Comparison of ENCODE assay signal across 23 cellular contexts in genomic region chr3:14154242-14154641, GRCh38. TPM values are rescaled to one million over a fixed set of nuclear protein-coding genes. Genes with fewer than 3 reads are reported as not detected.
DNase-seq lines count a peak whose midpoint lies in the region.
"Had no signal": no experiment of that assay in that cellular context is flagged by ENCODE, and none has a peak within 500 bp of the region (broad histone marks: within the 10 kb centered on the region; RNA-seq: fewer than 3 reads in every experiment).

No MANE protein-coding gene starts in this region.

- H3K9me3 ChIP-seq in BLaER1 treated with 17β-estradiol and CSF1 and Interleukin-3, amounts not matched to agents 10 nM and 100 nM (replicated peaks in 1 of 11): no peaks in the 10 kb centered on the region
- no peaks in the 10 kb centered on the region for H3K9me3 ChIP-seq in CD4-positive, alpha-beta memory T cell (ENCODE audit: control insufficient read depth in 1 of 2, low read length in 2 of 2)
- H3K9me3 ChIP-seq: A549, HAP-1, Peyer's patch had no signal

- DNase-seq in CD4-positive, alpha-beta memory T cell: no peak
- DNase-seq in lung microvascular endothelial cell (ENCODE audit: low read depth in 2 of 2): peak; percentile 44 to 50
- DNase-seq in SIG-M5 (lab: John Stamatoyannopoulos, UW): no peak
- no peak for DNase-seq in NCI-H1417 (lab: John Stamatoyannopoulos, UW)
- no peak for DNase-seq in midbrain (lab: John Stamatoyannopoulos, UW)
- no peak for DNase-seq in NCI-H2171 (lab: John Stamatoyannopoulos, UW)
- DNase-seq: Calu3; CD4-positive, alpha-beta T cell; DMS153; NCI-H1105 treated with DMSO at 0.1 percent for 48 hours; NCI-H1694; NCI-H2081; NCI-H2171 treated with DMSO at 0.1 percent for 48 hours; NCI-H446; NCI-H526; Peyer's patch had no signal

- peak overlapping the region in 1 of 11 experiments; percentile 55; a peak in 1 of 22 replicates for H3K27ac ChIP-seq in BLaER1 treated with 17β-estradiol and CSF1 and Interleukin-3, amounts not matched to agents 10 nM and 100 nM
- no peak overlapping the region for H3K27ac ChIP-seq in CD4-positive, alpha-beta memory T cell (ENCODE audit: low read depth, low read length)
- H3K27ac ChIP-seq: A549, Peyer's patch had no signal

- H3K9me3 Mint-ChIP-seq in CD4-positive, alpha-beta memory T cell: no peaks in the 10 kb centered on the region
- no peaks in the 10 kb centered on the region for H3K9me3 Mint-ChIP-seq in dendritic cell treated with granulocyte-macrophage colony-stimulating factor and Interleukin-4, amounts not matched to agents 40 ng/mL and 50 ng/mL, for 4 days
- H3K9me3 Mint-ChIP-seq: CD4-positive, alpha-beta T cell; GM23338; IgD-negative memory B cell had no signal

- H3K27ac Mint-ChIP-seq in CD4-positive, alpha-beta memory T cell: peak overlapping the region in 6 of 7 donors; percentile 4 to 92 (median 32)
- peak overlapping the region; percentile 74 for H3K27ac Mint-ChIP-seq in dendritic cell treated with granulocyte-macrophage colony-stimulating factor and Interleukin-4, amounts not matched to agents 40 ng/mL and 50 ng/mL, for 4 days
- H3K27ac Mint-ChIP-seq: B cell; CD4-positive, alpha-beta T cell; GM23338 had no signal

- intact Hi-C loops in CD4-positive, alpha-beta memory T cell (cut with micrococcal nuclease): no loop called here
- intact Hi-C loops in dendritic cell treated with granulocyte-macrophage colony-stimulating factor and Interleukin-4, amounts not matched to agents 40 ng/mL and 50 ng/mL, for 4 days (cut with micrococcal nuclease): no loop called here

- H3K4me3 ChIP-seq in BLaER1 treated with 17β-estradiol and CSF1 and Interleukin-3, amounts not matched to agents 10 nM and 100 nM: no peak overlapping the region
- H3K4me3 ChIP-seq in CD4-positive, alpha-beta memory T cell (ENCODE audit: low read length in 2 of 2): no peak overlapping the region
- H3K4me3 ChIP-seq: A549, GM23338, HAP-1, Peyer's patch had no signal

- H3K4me1 Mint-ChIP-seq in CD4-positive, alpha-beta memory T cell: peaks cover 11 to 25% (median 20%) of the 10 kb centered on the region in 4 donors
- peaks cover 27% of the 10 kb centered on the region for H3K4me1 Mint-ChIP-seq in dendritic cell treated with granulocyte-macrophage colony-stimulating factor and Interleukin-4, amounts not matched to agents 40 ng/mL and 50 ng/mL, for 4 days (ENCODE audit: low read depth)
- H3K4me1 Mint-ChIP-seq: B cell, GM23338, IgD-negative memory B cell had no signal

- H3K27me3 ChIP-seq in BLaER1 treated with 17β-estradiol and CSF1 and Interleukin-3, amounts not matched to agents 10 nM and 100 nM: no peaks in the 10 kb centered on the region
- H3K27me3 ChIP-seq in CD4-positive, alpha-beta memory T cell (ENCODE audit: insufficient read depth, low read length): no peaks in the 10 kb centered on the region
- H3K27me3 ChIP-seq: Peyer's patch had no signal

- H3K9ac ChIP-seq in BLaER1 treated with 17β-estradiol and CSF1 and Interleukin-3, amounts not matched to agents 10 nM and 100 nM: no peak overlapping the region

- no peaks in the 10 kb centered on the region for H3K27me3 Mint-ChIP-seq in CD4-positive, alpha-beta memory T cell
- H3K27me3 Mint-ChIP-seq in dendritic cell treated with granulocyte-macrophage colony-stimulating factor and Interleukin-4, amounts not matched to agents 40 ng/mL and 50 ng/mL, for 4 days: no peaks in the 10 kb centered on the region
- H3K27me3 Mint-ChIP-seq: B cell; CD4-positive, alpha-beta T cell; IgD-negative memory B cell had no signal

- H3K4me3 Mint-ChIP-seq in CD4-positive, alpha-beta memory T cell: no peak overlapping the region
- H3K4me3 Mint-ChIP-seq in dendritic cell treated with granulocyte-macrophage colony-stimulating factor and Interleukin-4, amounts not matched to agents 40 ng/mL and 50 ng/mL, for 4 days: no peak overlapping the region
- H3K4me3 Mint-ChIP-seq: B cell; CD4-positive, alpha-beta T cell; GM23338; IgD-negative memory B cell had no signal

- peaks cover 23 to 49% (median 34%) of the 10 kb centered on the region in 10 experiments for H3K4me1 ChIP-seq in BLaER1 treated with 17β-estradiol and CSF1 and Interleukin-3, amounts not matched to agents 10 nM and 100 nM
- H3K4me1 ChIP-seq in CD4-positive, alpha-beta memory T cell (ENCODE audit: insufficient read depth, low read length): no peaks in the 10 kb centered on the region
- H3K4me1 ChIP-seq: A549, HAP-1, Peyer's patch had no signal

- peaks cover 62 to 77% of the 10 kb centered on the region in 2 donors for H3K36me3 Mint-ChIP-seq in CD4-positive, alpha-beta memory T cell
- H3K36me3 Mint-ChIP-seq in dendritic cell treated with granulocyte-macrophage colony-stimulating factor and Interleukin-4, amounts not matched to agents 40 ng/mL and 50 ng/mL, for 4 days (ENCODE audit: low read depth): peaks cover 94% of the 10 kb centered on the region

- H3K36me3 ChIP-seq in BLaER1 treated with 17β-estradiol and CSF1 and Interleukin-3, amounts not matched to agents 10 nM and 100 nM: peaks cover 49 to 82% (median 64%) of the 10 kb centered on the region in 11 experiments
- peaks cover 63% of the 10 kb centered on the region for H3K36me3 ChIP-seq in CD4-positive, alpha-beta memory T cell (ENCODE audit: insufficient read depth, low read length)

- peaks cover 0 to 58% (median 11%) of the 10 kb centered on the region in 11 experiments; a peak in 15 of 22 replicates for H4K20me1 ChIP-seq in BLaER1 treated with 17β-estradiol and CSF1 and Interleukin-3, amounts not matched to agents 10 nM and 100 nM

- peak overlapping the region in 10 of 11 experiments; percentile 15 to 76 (median 65); a peak in 18 of 22 replicates for H3K4me2 ChIP-seq in BLaER1 treated with 17β-estradiol and CSF1 and Interleukin-3, amounts not matched to agents 10 nM and 100 nM
- H3K4me2 ChIP-seq: A549, GM23338 had no signal

- POLR2A ChIA-PET in CD4-positive, alpha-beta memory T cell (lab: Charles Lee; ENCODE audit: partially characterized antibody): interaction anchor here (1.2 to 18.6 kb wide), 3 partner anchors 21 to 25 kb away, joined by 3 to 342 read pairs (median 6); partner anchors contain the start of genes CHCHD4, LSM3, TMEM43 and XPC

- CTCF ChIA-PET in CD4-positive, alpha-beta memory T cell (lab: Charles Lee; ENCODE audit: partially characterized antibody): no interaction called here

RNA-seq across cellular contexts. Expression of gene XPC, which starts 24.2 kb away (rescaled TPM):
- total RNA-seq in CD4-positive, alpha-beta memory T cell: 100 to 1,000 TPM; 104 to 108 TPM
- 10 to 100 TPM; 32.9 to 57.5 TPM for polyA plus RNA-seq in CD4-positive, alpha-beta memory T cell
- total RNA-seq in lung microvascular endothelial cell: 26.0 and 31.6 TPM in 2 replicates

RNA-seq across cellular contexts. Expression of gene LSM3, which starts 24.4 kb away (rescaled TPM):
- 1 to 10 TPM; 7.2 to 8.2 TPM for total RNA-seq in CD4-positive, alpha-beta memory T cell
- polyA plus RNA-seq in CD4-positive, alpha-beta memory T cell: 10 to 100 TPM; 22.1 to 30.7 TPM
- 6.0 and 7.4 TPM in 2 replicates for total RNA-seq in lung microvascular endothelial cell

RNA-seq across cellular contexts. Expression of gene TMEM43, which starts 29.4 kb away (rescaled TPM):
- total RNA-seq in CD4-positive, alpha-beta memory T cell: 10 to 100 TPM; 69.3 to 69.7 TPM
- polyA plus RNA-seq in CD4-positive, alpha-beta memory T cell: 100 to 1,000 TPM in 1 of 2 donors, 10 to 100 TPM in 1; 83.8 to 143 TPM
- total RNA-seq in lung microvascular endothelial cell: 54.9 and 87.3 TPM in 2 replicates

RNA-seq across cellular contexts. Expression of gene CHCHD4, which starts 29.6 kb away (rescaled TPM):
- total RNA-seq in CD4-positive, alpha-beta memory T cell: 1 to 10 TPM; 7.5 to 9.3 TPM
- 10 to 100 TPM; 17.4 to 17.5 TPM for polyA plus RNA-seq in CD4-positive, alpha-beta memory T cell
- total RNA-seq in lung microvascular endothelial cell: 9.6 and 13.1 TPM in 2 replicates

Comparison
In these comparisons a context has a peak if more than half of its experiments do, and no peak if none do; other contexts are left out.
1. DNase-seq: peak in lung microvascular endothelial cell (2 of 2); none in CD4-positive, alpha-beta memory T cell (0 of 5), SIG-M5 (single experiment), NCI-H1417 (0 of 3), midbrain (single experiment) and NCI-H2171 (single experiment).